ENCODE assay signal across 8 cellular contexts in the genomic region with DNA sequence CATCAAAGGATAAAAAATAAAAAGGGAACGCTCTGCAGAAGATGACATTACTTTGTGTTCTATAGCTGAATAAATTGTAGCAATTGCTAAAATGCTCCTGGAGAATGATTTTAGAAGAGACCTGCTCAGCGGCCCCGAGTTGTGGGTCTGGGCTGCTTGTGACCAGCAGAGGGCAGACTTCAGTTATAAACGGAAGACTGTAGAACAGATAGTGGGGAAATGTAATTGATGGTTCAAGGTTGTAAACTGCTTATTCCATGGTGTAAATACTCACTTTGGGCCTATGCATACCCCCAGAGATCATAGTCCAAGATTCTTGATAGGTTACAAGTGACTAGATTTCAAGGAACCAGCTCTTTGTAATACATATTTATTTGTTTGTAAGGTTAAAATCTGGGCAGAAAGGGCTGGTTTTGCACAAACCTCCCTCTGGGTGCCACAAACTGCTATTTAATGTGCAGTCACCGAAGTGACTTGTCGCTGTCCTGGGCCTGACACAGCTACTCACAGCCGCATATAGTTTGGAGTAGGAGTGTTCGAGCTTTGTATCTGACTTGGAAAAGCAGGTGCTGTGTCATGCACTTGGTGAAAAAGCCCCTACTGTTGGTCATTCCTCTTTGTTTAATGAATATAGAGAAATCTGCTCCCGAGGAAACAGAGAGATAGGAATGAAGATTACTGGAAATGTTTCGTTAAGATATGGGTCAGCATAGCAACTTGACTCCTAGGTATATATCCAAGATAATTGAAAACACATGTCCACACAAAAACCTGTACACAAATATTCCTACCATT. TPM values are rescaled to one million over a fixed set of nuclear protein-coding genes. Genes with fewer than 3 reads are reported as not detected.
A peak's percentile ranks its signal among the peaks of the same experiment; 100 is the strongest.
DNase-seq lines count a peak whose midpoint lies in the region; ATAC-seq, FAIRE-seq and TF ChIP-seq lines count a peak whose summit lies in the region.

No MANE protein-coding gene starts in this region.

- no peaks in the 10 kb centered on the region for H3K27me3 ChIP-seq in parathyroid adenoma (ENCODE audit: control insufficient read depth, insufficient read depth, low read length)

- H3K4me3 ChIP-seq in LNCaP clone FGC (ENCODE audit: low read depth, low read length) (no peak overlapping the region), parathyroid adenoma (ENCODE audit: low read depth, low read length) (no peak overlapping the region)

- peak; percentile 84 for TF ChIP-seq CTCF in LNCaP clone FGC (IDR thresholded peaks at IDR 0.05; ENCODE audit: control insufficient read depth, extremely low read depth, insufficient read depth)
- peak; percentile 91 for TF ChIP-seq CTCF in parathyroid adenoma (IDR thresholded peaks at IDR 0.05)

- no peak overlapping the region for H3K9ac ChIP-seq in parathyroid adenoma

- DNase-seq in DMS153 treated with DMSO at 0.1 percent for 48 hours (lab: John Stamatoyannopoulos, UW; ENCODE audit: unreplicated experiment) (peak; percentile 58), LNCaP clone FGC (ENCODE audit: low read depth) (no peak), SHP77 (lab: John Stamatoyannopoulos, UW) (peak; percentile 43 to 63), frontal cortex (ENCODE audit: low spot score in 2 of 2) (no peak), ureter (ENCODE audit: low spot score) (peak; percentile 78)
- DNase-seq in activated T-helper 9 cell treated with anti-CD3 and anti-CD28 coated beads, Interleukin-2, amount 50 U/mL, for 16 hours (ENCODE audit: low read depth): peak; percentile 47

- no peaks in the 10 kb centered on the region for H3K79me2 ChIP-seq in parathyroid adenoma

- no peak overlapping the region for H3K27ac ChIP-seq in parathyroid adenoma

- H3K4me1 ChIP-seq in parathyroid adenoma: no peaks in the 10 kb centered on the region

- H3K4me2 ChIP-seq in parathyroid adenoma (ENCODE audit: low read length): no peak overlapping the region

- H3K9me3 ChIP-seq in parathyroid adenoma (ENCODE audit: control insufficient read depth, low read length): no peaks in the 10 kb centered on the region

- H2AFZ ChIP-seq in parathyroid adenoma: peak overlapping the region; percentile 19

- no peaks in the 10 kb centered on the region for H3K36me3 ChIP-seq in parathyroid adenoma (ENCODE audit: control insufficient read depth, insufficient read depth, low read length)

- ATAC-seq in GM21619 (IDR thresholded peaks at IDR 0.05; ENCODE audit: unreplicated experiment): peak; percentile 59

- peak; percentile 13 for FAIRE-seq in frontal cortex (lab: Jason Lieb, UNC)

RNA-seq across cellular contexts. Expression of a gene that starts 34.7 kb away (rescaled TPM):
- total RNA-seq in frontal cortex: 30.2 TPM
- total RNA-seq in ureter: 120 TPM

Comparison
In these comparisons a context has a peak if more than half of its experiments do, and no peak if none do; other contexts are left out.
1. DNase-seq: peak in DMS153 treated with DMSO at 0.1 percent for 48 hours (single experiment), SHP77 (2 of 2), activated T-helper 9 cell treated with anti-CD3 and anti-CD28 coated beads, Interleukin-2, amount 50 U/mL, for 16 hours (single experiment) and ureter (single experiment); none in LNCaP clone FGC (single experiment) and frontal cortex (0 of 2).